In the genomic region with DNA sequence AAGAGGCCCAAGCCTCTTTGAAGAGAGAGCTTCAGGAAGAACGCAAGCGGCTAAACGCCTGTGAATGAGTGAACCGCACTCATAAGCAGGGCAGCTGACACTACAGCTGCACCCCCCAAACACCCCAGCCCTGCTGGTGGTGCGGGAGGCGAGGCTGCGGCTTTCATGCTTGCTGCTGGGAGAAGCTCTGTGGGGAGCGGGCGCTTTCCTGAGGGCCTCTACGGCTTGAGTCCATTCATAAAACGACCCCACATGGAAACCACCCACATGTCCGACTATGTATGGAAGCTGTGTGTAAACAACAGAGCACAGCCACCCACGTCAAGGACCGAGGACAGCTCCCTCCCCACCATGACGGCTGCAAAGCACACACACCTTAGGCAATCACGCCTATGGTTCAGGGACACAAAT, we compare ENCODE assay signal across 15 cellular contexts. TPM values are rescaled to one million over a fixed set of nuclear protein-coding genes. Genes with fewer than 3 reads are reported as not detected.
DNase-seq lines count a peak whose midpoint lies in the region; ATAC-seq, FAIRE-seq and TF ChIP-seq lines count a peak whose summit lies in the region.
"Had no signal": no experiment of that assay in that cellular context is flagged by ENCODE, and none has a peak within 500 bp of the region (broad histone marks: within the 10 kb centered on the region; RNA-seq: fewer than 3 reads in every experiment).

No MANE protein-coding gene starts in this region.

- H3K9me3 Mint-ChIP-seq in activated CD8-positive, alpha-beta T cell treated with anti-CD3 and anti-CD28 coated beads, Interleukin-2, amount 10 ng/mL, durations not matched to agents 7 days and 5 days (ENCODE audit: insufficient read depth), result no peaks in the 10 kb centered on the region

- POLR2A ChIA-PET in activated CD8-positive, alpha-beta T cell treated with anti-CD3 and anti-CD28 coated beads, Interleukin-2, amount 10 ng/mL, durations not matched to agents 7 days and 5 days (lab: Charles Lee), result interaction anchor here (0.8 kb wide), 1 partner anchor 10 kb away, joined by 5 read pairs; no protein-coding TSS in a partner anchor
- POLR2A ChIA-PET in HepG2 (lab: Yijun Ruan, JAX), result interaction anchor here (1.5 kb wide), 1 partner anchor 67 kb away, joined by 5 read pairs; no protein-coding TSS in a partner anchor

- peak overlapping the region; percentile 1 for H3K27ac Mint-ChIP-seq in activated CD8-positive, alpha-beta T cell treated with anti-CD3 and anti-CD28 coated beads, Interleukin-2, amount 10 ng/mL, durations not matched to agents 7 days and 5 days

- WGBS in HepG2 (ENCODE audit: low lambda C conversion rate), result 85% methylated on average over 8 of the region's 16 CpGs

- H3K4me3 ChIP-seq in DND-41 (ENCODE audit: low read depth in 1 of 2, low read length in 2 of 2) (no peak overlapping the region), HepG2 (replicated peaks in 1 of 3; ENCODE audit: insufficient read depth in 1 of 3, low read depth in 2 of 3, low read length in 3 of 3) (no peak overlapping the region), gastrocnemius medialis (no peak overlapping the region)
- H3K4me3 ChIP-seq: gastroesophageal sphincter had no signal

- TF ChIP-seq EP300 in HepG2 (IDR thresholded peaks at IDR 0.05; ENCODE audit: low read depth in 2 of 2, low read length in 2 of 2) (no peak), HepG2 (CRISPR knock-in tag; IDR thresholded peaks at IDR 0.05; ENCODE audit: borderline replicate concordance) (no peak)

- H3K36me3 Mint-ChIP-seq in activated CD8-positive, alpha-beta T cell treated with anti-CD3 and anti-CD28 coated beads, Interleukin-2, amount 10 ng/mL, durations not matched to agents 7 days and 5 days (ENCODE audit: low read depth), result peaks cover 24% of the 10 kb centered on the region

- H3K79me2 ChIP-seq in DND-41 (ENCODE audit: insufficient read depth, low read length) (peaks cover 96% of the 10 kb centered on the region), HepG2 (ENCODE audit: insufficient read depth, low read length) (peaks cover 85% of the 10 kb centered on the region)

- H4K20me1 ChIP-seq in DND-41 (ENCODE audit: insufficient read depth, low read length), result peaks cover 61% of the 10 kb centered on the region
- H4K20me1 ChIP-seq in HepG2 (ENCODE audit: insufficient read depth, low read length), result peaks cover 37% of the 10 kb centered on the region

- H3K4me3 Mint-ChIP-seq in activated CD8-positive, alpha-beta T cell treated with anti-CD3 and anti-CD28 coated beads, Interleukin-2, amount 10 ng/mL, durations not matched to agents 7 days and 5 days, result no peak overlapping the region

- no peak overlapping the region for H3K9ac ChIP-seq in DND-41 (ENCODE audit: low read depth, low read length)
- H3K9ac ChIP-seq in HepG2 (ENCODE audit: insufficient read depth, low read depth, low read length), result no peak overlapping the region

- BruUV-seq in HepG2 (replicated peaks; lab: Mats Ljungman, UMichigan), result no TSS peak

- TF ChIP-seq CTCF in DND-41 (IDR thresholded peaks at IDR 0.05; ENCODE audit: borderline replicate concordance, extremely low read depth, low read length, poor library complexity, severe bottlenecking) (no peak), HepG2 (CRISPR knock-in tag; IDR thresholded peaks at IDR 0.05) (no peak), gastrocnemius medialis (IDR thresholded peaks at IDR 0.05 in 4 of 5, conservative IDR thresholded peaks at IDR 0.05 in 1 of 5) (no peak)

- DNase-seq in 8988T (peak; percentile 3), DND-41 (no peak), HepG2 (ENCODE audit: low spot score) (no peak), gastrocnemius medialis (no peak), DMS153 treated with DMSO at 0.1 percent for 48 hours (lab: John Stamatoyannopoulos, UW; ENCODE audit: unreplicated experiment) (no peak)
- DNase-seq in activated CD8-positive, alpha-beta T cell treated with anti-CD3 and anti-CD28 coated beads, Interleukin-2, amount 10 ng/mL, durations not matched to agents 7 days and 5 days, result peak; percentile 37
- no peak for DNase-seq in activated CD8-positive, alpha-beta memory T cell treated with anti-CD3 and anti-CD28 coated beads for 24 hours
- DNase-seq: activated naive CD4-positive, alpha-beta T cell treated with anti-CD3 and anti-CD28 coated beads, Interleukin-2, amount 50 U/mL, for 16 hours; DMS153; NCI-H1092 treated with DMSO at 0.1 percent for 48 hours; SIG-M5; stimulated activated CD4-positive, alpha-beta T cell treated with anti-CD3 and anti-CD28 coated beads, Interleukin-4, amount 100 ng/mL, for 24 hours had no signal

- no peaks in the 10 kb centered on the region for H3K27me3 Mint-ChIP-seq in activated CD8-positive, alpha-beta T cell treated with anti-CD3 and anti-CD28 coated beads, Interleukin-2, amount 10 ng/mL, durations not matched to agents 7 days and 5 days (ENCODE audit: low read depth)

- CTCF ChIA-PET in activated CD8-positive, alpha-beta T cell treated with anti-CD3 and anti-CD28 coated beads, Interleukin-2, amount 10 ng/mL, durations not matched to agents 7 days and 5 days (lab: Charles Lee), result interaction anchor here (1.3 kb wide), 1 partner anchor 49 kb away, joined by 3 read pairs; no protein-coding TSS in a partner anchor
- CTCF ChIA-PET in HepG2 (lab: Yijun Ruan, JAX; ENCODE audit: low intra/inter-chr PET ratio, low total read pairs), result no interaction called here

- H3K36me3 ChIP-seq in DND-41 (ENCODE audit: insufficient read depth, low read length) (peaks cover 56% of the 10 kb centered on the region), HepG2 (replicated peaks in 1 of 2; ENCODE audit: control insufficient read depth in 1 of 2, insufficient read depth in 2 of 2, low read length in 2 of 2) (peaks cover 6 to 9% of the 10 kb centered on the region in 2 experiments; a peak in 2 of 5 replicates), gastrocnemius medialis (no peaks in the 10 kb centered on the region)

- no peaks in the 10 kb centered on the region for H3K9me3 ChIP-seq in DND-41 (ENCODE audit: insufficient read depth, low read length, severe bottlenecking)
- H3K9me3 ChIP-seq in HepG2 (ENCODE audit: low read length), result no peaks in the 10 kb centered on the region
- H3K9me3 ChIP-seq in gastrocnemius medialis, result no peaks in the 10 kb centered on the region
- H3K9me3 ChIP-seq: gastroesophageal sphincter had no signal

- no peaks in the 10 kb centered on the region for H3K27me3 ChIP-seq in DND-41 (ENCODE audit: insufficient read depth, low read length, poor library complexity)
- no peaks in the 10 kb centered on the region; a peak in 1 of 5 replicates for H3K27me3 ChIP-seq in HepG2 (ENCODE audit: control insufficient read depth in 1 of 2, insufficient read depth in 2 of 2, low read length in 2 of 2)
- no peaks in the 10 kb centered on the region for H3K27me3 ChIP-seq in gastrocnemius medialis
- H3K27me3 ChIP-seq: gastroesophageal sphincter had no signal

- in situ Hi-C loops in HepG2 (cut with HindIII; ENCODE audit: extremely low pct_ligation_motif_present, low pct_unique_long_range_greater_than_20kb), result no loop called here
- in situ Hi-C loops in gastrocnemius medialis (cut with MboI; ENCODE audit: low sequenced_read_pairs in 4 of 4), result no loop called here

- H3K4me2 ChIP-seq in DND-41 (ENCODE audit: insufficient read depth, low read length), result 0 out of 2 replicates have a peak overlapping the region, but pooled peaks have one; percentile 1
- H3K4me2 ChIP-seq in HepG2 (ENCODE audit: low read depth, low read length), result no peak overlapping the region

- H2AFZ ChIP-seq in DND-41 (ENCODE audit: low read depth, low read length), result no peak overlapping the region
- H2AFZ ChIP-seq in HepG2 (ENCODE audit: low read length), result no peak overlapping the region

- TF ChIP-seq RAD21 in HepG2 (CRISPR knock-in tag; IDR thresholded peaks at IDR 0.05), result no peak

- TF ChIP-seq POLR2A in HepG2 (IDR thresholded peaks at IDR 0.05; ENCODE audit: insufficient read depth in 1 of 2, low read depth in 2 of 2, low read length in 2 of 2) (no peak), gastrocnemius medialis (IDR thresholded peaks at IDR 0.05) (no peak)

- ATAC-seq in DND-41 (ENCODE audit: insufficient read depth, low read depth), result no peak
- no peak for ATAC-seq in activated CD8-positive, alpha-beta T cell treated with anti-CD3 and anti-CD28 coated beads, Interleukin-2, amount 10 ng/mL, durations not matched to agents 7 days and 5 days
- ATAC-seq in HepG2, result peak; percentile 31; the same call in 2 of the 3 replicates
- no peak for ATAC-seq in gastrocnemius medialis
- ATAC-seq in GM19455 (IDR thresholded peaks at IDR 0.05; ENCODE audit: unreplicated experiment), result no peak
- ATAC-seq: gastroesophageal sphincter had no signal

- H3K4me1 ChIP-seq in DND-41 (ENCODE audit: insufficient read depth, low read length) (peaks cover 31% of the 10 kb centered on the region), HepG2 (ENCODE audit: insufficient read depth, low read length) (peaks cover 49% of the 10 kb centered on the region), gastrocnemius medialis (peaks cover 29 to 48% of the 10 kb centered on the region in 2 donors)

- FAIRE-seq in HepG2 (lab: Jason Lieb, UNC), result peak; percentile 43
- FAIRE-seq: urothelium cell line had no signal

- intact Hi-C loops in HepG2 (cut with micrococcal nuclease; ENCODE audit: unreplicated experiment), result no loop called here
- intact Hi-C loops in gastrocnemius medialis (cut with DNase I; ENCODE audit: low total_unique reads), result no loop called here

- H3K4me1 Mint-ChIP-seq in activated CD8-positive, alpha-beta T cell treated with anti-CD3 and anti-CD28 coated beads, Interleukin-2, amount 10 ng/mL, durations not matched to agents 7 days and 5 days (ENCODE audit: low read depth), result peaks cover 48% of the 10 kb centered on the region

- H3K27ac ChIP-seq in DND-41 (ENCODE audit: low read length), result no peak overlapping the region
- peak overlapping the region; percentile 9 for H3K27ac ChIP-seq in HepG2 (ENCODE audit: extremely low read length, insufficient read depth, low read length)
- no peak overlapping the region for H3K27ac ChIP-seq in gastrocnemius medialis
- H3K27ac ChIP-seq: gastroesophageal sphincter had no signal

RNA-seq across cellular contexts. Expression of gene AP3D1, which starts 5.5 kb away (rescaled TPM):
- total RNA-seq in activated CD8-positive, alpha-beta T cell treated with anti-CD3 and anti-CD28 coated beads, Interleukin-2, amount 10 ng/mL, durations not matched to agents 7 days and 5 days, result 100 to 1,000 TPM in 1 of 2 experiments, 10 to 100 TPM in 1; 91.5 to 100 TPM
- 73.5 and 82.6 TPM in 2 replicates for total RNA-seq in HepG2 (2016; rRNA removed; fragmentation: Illumina TruSeq; extraction: Trizol)
- total RNA-seq in HepG2 (2016; cell fraction: cytosol; rRNA removed; fragmentation: Illumina TruSeq; extraction: Trizol; ENCODE audit: low read depth), result 30.1 and 33.5 TPM in 2 replicates
- 55.4 and 84.4 TPM in 2 replicates for total RNA-seq in HepG2 (2016; cell fraction: insoluble cytoplasmic fraction; rRNA removed; fragmentation: Illumina TruSeq; extraction: Trizol)
- total RNA-seq in HepG2 (2016; cell fraction: membrane; rRNA removed; fragmentation: Illumina TruSeq; extraction: Trizol), result 61.4 and 65.9 TPM in 2 replicates
- total RNA-seq in HepG2 (2016; cell fraction: nucleus; rRNA removed; fragmentation: Illumina TruSeq; extraction: Trizol), result 44.7 and 54.3 TPM in 2 replicates
- polyA plus RNA-seq in HepG2 (2011; rRNA removed), result 68.0 and 78.6 TPM in 2 replicates
- 50.1 and 66.2 TPM in 2 replicates for polyA plus RNA-seq in HepG2 (2011; cell fraction: cytosol; rRNA removed)
- 236 and 270 TPM in 2 replicates for polyA plus RNA-seq in HepG2 (2011; cell fraction: nucleus; rRNA removed)
- 61.5 and 82.7 TPM in 2 replicates for polyA plus RNA-seq in HepG2 (2012)
- polyA plus RNA-seq in HepG2 (2016; cell fraction: cytosol; fragmentation: Illumina TruSeq; extraction: Trizol; ENCODE audit: low read depth), result 11.6 and 13.9 TPM in 2 replicates
- 71.2 and 87.4 TPM in 2 replicates for polyA plus RNA-seq in HepG2 (2016; cell fraction: insoluble cytoplasmic fraction; fragmentation: Illumina TruSeq; extraction: Trizol; ENCODE audit: low read depth)
- polyA plus RNA-seq in HepG2 (2016; cell fraction: membrane; fragmentation: Illumina TruSeq; extraction: Trizol; ENCODE audit: low read depth), result 38.5 and 41.5 TPM in 2 replicates
- polyA plus RNA-seq in HepG2 (2016; cell fraction: nucleus; fragmentation: Illumina TruSeq; extraction: Trizol; ENCODE audit: insufficient read depth, low read depth), result 139 and 143 TPM in 2 replicates
- polyA minus RNA-seq in HepG2 (2011; rRNA and poly(A)+ RNA removed; ENCODE audit: low replicate concordance), result 72.3 and 142 TPM in 2 replicates
- 54.0 and 70.6 TPM in 2 replicates for polyA minus RNA-seq in HepG2 (2011; cell fraction: cytosol; rRNA and poly(A)+ RNA removed)
- 44.3 and 51.8 TPM in 2 replicates for polyA minus RNA-seq in HepG2 (2011; cell fraction: nucleus; rRNA and poly(A)+ RNA removed)
- 100 to 1,000 TPM in 1 of 4 donors, 10 to 100 TPM in 3; 71.0 to 139 (median 99.0) TPM for total RNA-seq in gastrocnemius medialis

RNA-seq across cellular contexts. Expression of gene DOT1L, which starts 17.9 kb away (rescaled TPM):
- 10 to 100 TPM; 70.6 to 74.3 TPM for total RNA-seq in activated CD8-positive, alpha-beta T cell treated with anti-CD3 and anti-CD28 coated beads, Interleukin-2, amount 10 ng/mL, durations not matched to agents 7 days and 5 days
- total RNA-seq in HepG2 (2016; rRNA removed; fragmentation: Illumina TruSeq; extraction: Trizol) (7.5 and 9.7 TPM in 2 replicates), gastrocnemius medialis (10 to 100 TPM in 3 of 4 donors, 1 to 10 TPM in 1; 9.3 to 48.5 (median 15.8) TPM)
- total RNA-seq in HepG2 (2016; cell fraction: cytosol; rRNA removed; fragmentation: Illumina TruSeq; extraction: Trizol; ENCODE audit: low read depth), result 20.6 and 20.7 TPM in 2 replicates
- total RNA-seq in HepG2 (2016; cell fraction: insoluble cytoplasmic fraction; rRNA removed; fragmentation: Illumina TruSeq; extraction: Trizol), result 6.4 and 8.2 TPM in 2 replicates
- 12.0 and 15.8 TPM in 2 replicates for total RNA-seq in HepG2 (2016; cell fraction: membrane; rRNA removed; fragmentation: Illumina TruSeq; extraction: Trizol)
- 12.3 and 14.9 TPM in 2 replicates for total RNA-seq in HepG2 (2016; cell fraction: nucleus; rRNA removed; fragmentation: Illumina TruSeq; extraction: Trizol)
- 14.6 and 17.9 TPM in 2 replicates for polyA plus RNA-seq in HepG2 (2011; rRNA removed)
- 6.1 and 9.5 TPM in 2 replicates for polyA plus RNA-seq in HepG2 (2011; cell fraction: cytosol; rRNA removed)
- polyA plus RNA-seq in HepG2 (2011; cell fraction: nucleus; rRNA removed), result 138 and 210 TPM in 2 replicates
- 22.3 and 23.3 TPM in 2 replicates for polyA plus RNA-seq in HepG2 (2012)
- 2.5 and 3.3 TPM in 2 replicates for polyA plus RNA-seq in HepG2 (2016; cell fraction: cytosol; fragmentation: Illumina TruSeq; extraction: Trizol; ENCODE audit: low read depth)
- 10.5 and 15.3 TPM in 2 replicates for polyA plus RNA-seq in HepG2 (2016; cell fraction: insoluble cytoplasmic fraction; fragmentation: Illumina TruSeq; extraction: Trizol; ENCODE audit: low read depth)
- polyA plus RNA-seq in HepG2 (2016; cell fraction: membrane; fragmentation: Illumina TruSeq; extraction: Trizol; ENCODE audit: low read depth), result 7.1 TPM in 2 replicates
- polyA plus RNA-seq in HepG2 (2016; cell fraction: nucleus; fragmentation: Illumina TruSeq; extraction: Trizol; ENCODE audit: insufficient read depth, low read depth), result 76.0 and 84.3 TPM in 2 replicates
- polyA minus RNA-seq in HepG2 (2011; rRNA and poly(A)+ RNA removed; ENCODE audit: low replicate concordance), result 36.8 and 45.6 TPM in 2 replicates
- 21.6 and 26.0 TPM in 2 replicates for polyA minus RNA-seq in HepG2 (2011; cell fraction: cytosol; rRNA and poly(A)+ RNA removed)
- 30.1 and 31.9 TPM in 2 replicates for polyA minus RNA-seq in HepG2 (2011; cell fraction: nucleus; rRNA and poly(A)+ RNA removed)

RNA-seq across cellular contexts. Expression of gene IZUMO4, which starts 49.1 kb away (rescaled TPM):
- total RNA-seq in activated CD8-positive, alpha-beta T cell treated with anti-CD3 and anti-CD28 coated beads, Interleukin-2, amount 10 ng/mL, durations not matched to agents 7 days and 5 days, result 1 to 10 TPM; 8.7 to 9.5 TPM
- total RNA-seq in HepG2 (2016; rRNA removed; fragmentation: Illumina TruSeq; extraction: Trizol) (0.24 and 0.77 TPM in 2 replicates), gastrocnemius medialis (1 to 10 TPM in 1 of 4 donors, under 1 TPM in 1, not detected in 2; 0.93 to 1.4 TPM)
- 0.79 and 0.91 TPM in 2 replicates for total RNA-seq in HepG2 (2016; cell fraction: cytosol; rRNA removed; fragmentation: Illumina TruSeq; extraction: Trizol; ENCODE audit: low read depth)
- total RNA-seq in HepG2 (2016; cell fraction: insoluble cytoplasmic fraction; rRNA removed; fragmentation: Illumina TruSeq; extraction: Trizol), result 0.34 and 1.5 TPM in 2 replicates
- 0.83 and 1.5 TPM in 2 replicates for total RNA-seq in HepG2 (2016; cell fraction: membrane; rRNA removed; fragmentation: Illumina TruSeq; extraction: Trizol)
- 1.1 and 2.5 TPM in 2 replicates for total RNA-seq in HepG2 (2016; cell fraction: nucleus; rRNA removed; fragmentation: Illumina TruSeq; extraction: Trizol)
- polyA plus RNA-seq in HepG2 (2011; rRNA removed), result 3.9 and 4.1 TPM in 2 replicates
- 0.55 and 0.75 TPM in 2 replicates for polyA plus RNA-seq in HepG2 (2011; cell fraction: cytosol; rRNA removed)
- polyA plus RNA-seq in HepG2 (2011; cell fraction: nucleus; rRNA removed), result 66.6 and 91.0 TPM in 2 replicates
- 1.7 and 4.4 TPM in 2 replicates for polyA plus RNA-seq in HepG2 (2012)
- 0.57 and 1.2 TPM in 2 replicates for polyA plus RNA-seq in HepG2 (2016; cell fraction: cytosol; fragmentation: Illumina TruSeq; extraction: Trizol; ENCODE audit: low read depth)
- polyA plus RNA-seq in HepG2 (2016; cell fraction: insoluble cytoplasmic fraction; fragmentation: Illumina TruSeq; extraction: Trizol; ENCODE audit: low read depth), result 0.45 and 0.53 TPM in 2 replicates
- polyA plus RNA-seq in HepG2 (2016; cell fraction: membrane; fragmentation: Illumina TruSeq; extraction: Trizol; ENCODE audit: low read depth), result 0.94 TPM in 2 replicates
- polyA plus RNA-seq in HepG2 (2016; cell fraction: nucleus; fragmentation: Illumina TruSeq; extraction: Trizol; ENCODE audit: insufficient read depth, low read depth), result 4.3 and 6.3 TPM in 2 replicates
- polyA minus RNA-seq in HepG2 (2011; rRNA and poly(A)+ RNA removed; ENCODE audit: low replicate concordance), result 0.54 and 2.7 TPM in 2 replicates
- polyA minus RNA-seq in HepG2 (2011; cell fraction: cytosol; rRNA and poly(A)+ RNA removed), result not detected in 2 replicates
- polyA minus RNA-seq in HepG2 (2011; cell fraction: nucleus; rRNA and poly(A)+ RNA removed), result 1.9 and 4.2 TPM in 2 replicates

RNA-seq across cellular contexts. Expression of gene MOB3A, which starts 49.7 kb away (rescaled TPM):
- 100 to 1,000 TPM; 235 to 240 TPM for total RNA-seq in activated CD8-positive, alpha-beta T cell treated with anti-CD3 and anti-CD28 coated beads, Interleukin-2, amount 10 ng/mL, durations not matched to agents 7 days and 5 days
- total RNA-seq in HepG2 (2016; rRNA removed; fragmentation: Illumina TruSeq; extraction: Trizol), result 3.5 and 4.3 TPM in 2 replicates
- total RNA-seq in HepG2 (2016; cell fraction: cytosol; rRNA removed; fragmentation: Illumina TruSeq; extraction: Trizol; ENCODE audit: low read depth), result 2.2 and 2.7 TPM in 2 replicates
- total RNA-seq in HepG2 (2016; cell fraction: insoluble cytoplasmic fraction; rRNA removed; fragmentation: Illumina TruSeq; extraction: Trizol), result 3.5 and 4.0 TPM in 2 replicates
- total RNA-seq in HepG2 (2016; cell fraction: membrane; rRNA removed; fragmentation: Illumina TruSeq; extraction: Trizol), result 2.7 and 3.2 TPM in 2 replicates
- 2.4 and 2.5 TPM in 2 replicates for total RNA-seq in HepG2 (2016; cell fraction: nucleus; rRNA removed; fragmentation: Illumina TruSeq; extraction: Trizol)
- polyA plus RNA-seq in HepG2 (2011; rRNA removed), result 17.8 and 20.3 TPM in 2 replicates
- 13.9 and 16.9 TPM in 2 replicates for polyA plus RNA-seq in HepG2 (2011; cell fraction: cytosol; rRNA removed)
- 10.8 and 12.6 TPM in 2 replicates for polyA plus RNA-seq in HepG2 (2011; cell fraction: nucleus; rRNA removed)
- polyA plus RNA-seq in HepG2 (2012), result 6.2 and 6.8 TPM in 2 replicates
- 0.97 and 1.0 TPM in 2 replicates for polyA plus RNA-seq in HepG2 (2016; cell fraction: cytosol; fragmentation: Illumina TruSeq; extraction: Trizol; ENCODE audit: low read depth)
- polyA plus RNA-seq in HepG2 (2016; cell fraction: insoluble cytoplasmic fraction; fragmentation: Illumina TruSeq; extraction: Trizol; ENCODE audit: low read depth), result 6.2 and 7.9 TPM in 2 replicates
- 2.8 TPM in 2 replicates for polyA plus RNA-seq in HepG2 (2016; cell fraction: membrane; fragmentation: Illumina TruSeq; extraction: Trizol; ENCODE audit: low read depth)
- polyA plus RNA-seq in HepG2 (2016; cell fraction: nucleus; fragmentation: Illumina TruSeq; extraction: Trizol; ENCODE audit: insufficient read depth, low read depth), result 6.6 and 6.8 TPM in 2 replicates
- 23.6 and 71.5 TPM in 2 replicates for polyA minus RNA-seq in HepG2 (2011; rRNA and poly(A)+ RNA removed; ENCODE audit: low replicate concordance)
- 19.3 and 25.0 TPM in 2 replicates for polyA minus RNA-seq in HepG2 (2011; cell fraction: cytosol; rRNA and poly(A)+ RNA removed)
- 5.3 and 6.0 TPM in 2 replicates for polyA minus RNA-seq in HepG2 (2011; cell fraction: nucleus; rRNA and poly(A)+ RNA removed)
- 10 to 100 TPM; 16.0 to 30.8 (median 22.2) TPM for total RNA-seq in gastrocnemius medialis

Comparison
In these comparisons a context has a peak if more than half of its experiments do, and no peak if none do; other contexts are left out.
1. DNase-seq: peak in 8988T (single experiment) and activated CD8-positive, alpha-beta T cell treated with anti-CD3 and anti-CD28 coated beads, Interleukin-2, amount 10 ng/mL, durations not matched to agents 7 days and 5 days (single experiment); none in DND-41 (single experiment), HepG2 (single experiment), gastrocnemius medialis (0 of 2), DMS153 treated with DMSO at 0.1 percent for 48 hours (single experiment) and activated CD8-positive, alpha-beta memory T cell treated with anti-CD3 and anti-CD28 coated beads for 24 hours (single experiment).